Comparison of ENCODE assay signal across 17 cellular contexts in the genomic region with DNA sequence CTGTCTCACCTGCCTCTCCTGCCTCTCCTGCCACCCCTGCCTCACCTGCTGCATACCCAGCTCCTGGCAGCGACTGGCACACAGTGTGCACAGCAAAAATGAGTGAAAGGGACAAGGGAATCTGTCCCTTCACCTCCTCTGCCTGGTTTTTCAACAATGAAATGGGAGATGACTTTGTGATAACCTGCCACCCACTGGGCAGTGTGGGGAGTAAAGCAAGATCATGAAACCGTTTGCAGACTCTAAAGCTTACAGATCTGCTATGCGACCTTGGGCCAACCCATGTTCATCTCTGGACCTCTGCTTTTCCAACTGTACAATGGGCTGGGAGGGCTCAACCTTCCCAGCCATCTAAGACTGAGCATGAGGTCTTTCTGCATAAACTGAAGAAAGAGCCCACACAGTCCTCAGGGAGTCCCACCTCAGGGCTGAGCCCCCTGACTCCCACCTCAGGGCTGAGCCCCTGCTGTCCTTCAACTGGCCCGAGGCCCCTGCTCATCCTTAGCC.
DNase-seq lines count a peak whose midpoint lies in the region; ATAC-seq, FAIRE-seq and TF ChIP-seq lines count a peak whose summit lies in the region.
"Had no signal": no experiment of that assay in that cellular context is flagged by ENCODE, and none has a peak within 500 bp of the region (broad histone marks: within the 10 kb centered on the region; RNA-seq: fewer than 3 reads in every experiment).

No MANE protein-coding gene starts in this region.

- in situ Hi-C loops in HepG2 (cut with HindIII; ENCODE audit: extremely low pct_ligation_motif_present, low pct_unique_long_range_greater_than_20kb): no loop called here

- H3K27me3 ChIP-seq in GM06990 (replicated peaks; ENCODE audit: control insufficient read depth, insufficient read depth, low read length) (no peaks in the 10 kb centered on the region), SK-N-SH (ENCODE audit: insufficient read depth) (no peaks in the 10 kb centered on the region), HepG2 (ENCODE audit: control insufficient read depth in 1 of 2, insufficient read depth in 2 of 2, low read length in 2 of 2) (peaks cover 2 to 11% of the 10 kb centered on the region in 2 experiments; a peak in 1 of 5 replicates)
- H3K27me3 ChIP-seq: breast epithelium had no signal

- H3K9ac ChIP-seq in SK-N-SH (no peak overlapping the region), HepG2 (ENCODE audit: insufficient read depth, low read depth, low read length) (no peak overlapping the region)

- H4K20me1 ChIP-seq in SK-N-SH (ENCODE audit: insufficient read depth) (no peaks in the 10 kb centered on the region), HepG2 (ENCODE audit: insufficient read depth, low read length) (no peaks in the 10 kb centered on the region)

- H3K4me3 ChIP-seq in GM06990 (replicated peaks; ENCODE audit: low read depth, low read length) (no peak overlapping the region), SK-N-SH (ENCODE audit: low read depth in 2 of 2, low read length in 1 of 2) (no peak overlapping the region), HepG2 (replicated peaks in 1 of 3; ENCODE audit: insufficient read depth in 1 of 3, low read depth in 2 of 3, low read length in 3 of 3) (no peak overlapping the region)
- H3K4me3 ChIP-seq: breast epithelium, lung had no signal

- CTCF ChIA-PET in SK-N-SH (lab: Yijun Ruan, JAX): interaction anchor here (1.2 kb wide), 1 partner anchor 23 kb away, joined by 4 read pairs; no protein-coding TSS in a partner anchor
- CTCF ChIA-PET in HepG2 (lab: Yijun Ruan, JAX; ENCODE audit: low intra/inter-chr PET ratio, low total read pairs): interaction anchor here (1.1 kb wide), 1 partner anchor 423 kb away, joined by 3 read pairs; no protein-coding TSS in a partner anchor

- H3K27ac ChIP-seq in SK-N-SH (ENCODE audit: low read depth in 2 of 2, low read length in 1 of 2) (no peak overlapping the region), HepG2 (ENCODE audit: extremely low read length, insufficient read depth, low read length) (no peak overlapping the region)
- H3K27ac ChIP-seq: breast epithelium had no signal

- H3K9me3 ChIP-seq in SK-N-SH: no peaks in the 10 kb centered on the region
- no peaks in the 10 kb centered on the region for H3K9me3 ChIP-seq in HepG2 (ENCODE audit: low read length)
- H3K9me3 ChIP-seq: breast epithelium had no signal

- no peaks in the 10 kb centered on the region for H3K4me1 ChIP-seq in SK-N-SH (ENCODE audit: control insufficient read depth in 1 of 2, insufficient read depth in 2 of 2, low read depth in 1 of 2, low read length in 1 of 2)
- H3K4me1 ChIP-seq in HepG2 (ENCODE audit: insufficient read depth, low read length): no peaks in the 10 kb centered on the region; the same call in 1 of the 2 replicates
- H3K4me1 ChIP-seq: breast epithelium had no signal

- H3K27me3 Mint-ChIP-seq in stimulated activated memory B cell treated with anti-CD40 and anti-IgM and Interleukin-4, amounts not matched to agents 10 μg/mL and 1 μg/mL and 100 μg/mL, for 72 hours: peaks cover 43% of the 10 kb centered on the region
- H3K27me3 Mint-ChIP-seq: activated naive CD4-positive, alpha-beta T cell treated with anti-CD3 and anti-CD28 coated beads, Interleukin-2, amount 50 U/mL, for 24 hours had no signal

- 66% methylated on average over 3 of the region's 4 CpGs for WGBS in SK-N-SH (ENCODE audit: low lambda C conversion rate)
- 6% methylated on average over 4 of the region's 4 CpGs for WGBS in HepG2 (ENCODE audit: low lambda C conversion rate)

- TF ChIP-seq EP300 in SK-N-SH (IDR thresholded peaks at IDR 0.05; ENCODE audit: borderline replicate concordance in 1 of 2, low read depth in 1 of 2, low read length in 1 of 2) (no peak), HepG2 (IDR thresholded peaks at IDR 0.05; ENCODE audit: low read depth in 2 of 2, low read length in 2 of 2) (no peak), HepG2 (CRISPR knock-in tag; IDR thresholded peaks at IDR 0.05; ENCODE audit: borderline replicate concordance) (no peak)

- FAIRE-seq in HTR-8/SVneo (lab: Jason Lieb, UNC) (peak; percentile 85), HepG2 (lab: Jason Lieb, UNC) (peak; percentile 66)

- POLR2A ChIA-PET in SK-N-SH (lab: Yijun Ruan, JAX) (interaction anchor here (0.6 kb wide), 1 partner anchor 15 kb away, joined by 4 read pairs; no protein-coding TSS in a partner anchor), HepG2 (lab: Yijun Ruan, JAX) (no interaction called here)

- no peak overlapping the region for H2AFZ ChIP-seq in SK-N-SH (ENCODE audit: low read depth)
- H2AFZ ChIP-seq in HepG2 (ENCODE audit: low read length): no peak overlapping the region

- H3F3A ChIP-seq in SK-N-SH (replicated peaks; ENCODE audit: insufficient read depth): no peaks in the 10 kb centered on the region

- H3K4me2 ChIP-seq in SK-N-SH (no peak overlapping the region), HepG2 (ENCODE audit: low read depth, low read length) (no peak overlapping the region)

- ATAC-seq in HepG2: peak; percentile 63
- ATAC-seq in stimulated activated memory B cell treated with anti-CD40 and anti-IgM and Interleukin-4, amounts not matched to agents 10 μg/mL and 1 μg/mL and 100 μg/mL, for 72 hours: no peak
- ATAC-seq: effector memory CD8-positive, alpha-beta T cell had no signal

- no peak overlapping the region for H3K4me3 Mint-ChIP-seq in stimulated activated memory B cell treated with anti-CD40 and anti-IgM and Interleukin-4, amounts not matched to agents 10 μg/mL and 1 μg/mL and 100 μg/mL, for 72 hours
- H3K4me3 Mint-ChIP-seq: activated naive CD4-positive, alpha-beta T cell treated with anti-CD3 and anti-CD28 coated beads, Interleukin-2, amount 50 U/mL, for 24 hours; CD4-positive, alpha-beta memory T cell; effector memory CD8-positive, alpha-beta T cell had no signal

- peak; percentile 19 for TF ChIP-seq CTCF in GM06990 (IDR thresholded peaks at IDR 0.05; ENCODE audit: insufficient read depth, low read length, poor library complexity, severe bottlenecking)
- 0 out of 2 replicates have a peak, but pooled peaks have one; percentile 15 for TF ChIP-seq CTCF in SK-N-SH (IDR thresholded peaks at IDR 0.05)
- TF ChIP-seq CTCF in HepG2 (CRISPR knock-in tag; IDR thresholded peaks at IDR 0.05): peak; percentile 59

- H3K27ac Mint-ChIP-seq in stimulated activated memory B cell treated with anti-CD40 and anti-IgM and Interleukin-4, amounts not matched to agents 10 μg/mL and 1 μg/mL and 100 μg/mL, for 72 hours: no peak overlapping the region
- H3K27ac Mint-ChIP-seq: activated naive CD4-positive, alpha-beta T cell treated with anti-CD3 and anti-CD28 coated beads, Interleukin-2, amount 50 U/mL, for 24 hours; CD4-positive, alpha-beta memory T cell had no signal

- TF ChIP-seq POLR2A in HepG2 (IDR thresholded peaks at IDR 0.05; ENCODE audit: insufficient read depth in 1 of 2, low read depth in 2 of 2, low read length in 2 of 2): no peak

- no TSS peak for BruUV-seq in HepG2 (replicated peaks; lab: Mats Ljungman, UMichigan)

- no peaks in the 10 kb centered on the region for H3K36me3 Mint-ChIP-seq in stimulated activated memory B cell treated with anti-CD40 and anti-IgM and Interleukin-4, amounts not matched to agents 10 μg/mL and 1 μg/mL and 100 μg/mL, for 72 hours
- H3K36me3 Mint-ChIP-seq: activated naive CD4-positive, alpha-beta T cell treated with anti-CD3 and anti-CD28 coated beads, Interleukin-2, amount 50 U/mL, for 24 hours; CD4-positive, alpha-beta memory T cell had no signal

- intact Hi-C loops in HepG2 (cut with micrococcal nuclease; ENCODE audit: unreplicated experiment): no loop called here

- H3K79me2 ChIP-seq in SK-N-SH (ENCODE audit: insufficient read depth): no peaks in the 10 kb centered on the region
- no peaks in the 10 kb centered on the region for H3K79me2 ChIP-seq in HepG2 (ENCODE audit: insufficient read depth, low read length)

- H3K9me2 ChIP-seq in SK-N-SH: no peaks in the 10 kb centered on the region

- DNase-seq in GM06990 (ENCODE audit: extremely low read depth, insufficient read length) (no peak), HTR-8/SVneo (ENCODE audit: insufficient read length, low spot score) (peak; percentile 72), SK-N-SH (no peak), HepG2 (ENCODE audit: low spot score) (peak; percentile 41), NCI-H146 treated with DMSO at 0.1 percent for 48 hours (lab: John Stamatoyannopoulos, UW; ENCODE audit: unreplicated experiment) (no peak), NCI-H187 treated with DMSO at 0.1 percent for 48 hours (lab: John Stamatoyannopoulos, UW) (no peak), retina (no peak)
- DNase-seq: activated CD4-positive, CD25-positive, alpha-beta regulatory T cell; activated CD8-positive, alpha-beta memory T cell treated with anti-CD3 and anti-CD28 coated beads, Interleukin-2, amount 50 U/mL, for 4 hours; CD4-positive, alpha-beta memory T cell; effector memory CD8-positive, alpha-beta T cell; NCI-H2107; stimulated activated naive CD4-positive, alpha-beta T cell treated with Interleukin-2 at 50 U/mL for 16 hours had no signal

- H3K36me3 ChIP-seq in GM06990 (ENCODE audit: control insufficient read depth, insufficient read depth, low read length) (no peaks in the 10 kb centered on the region), SK-N-SH (replicated peaks in 1 of 2; ENCODE audit: control insufficient read depth in 1 of 2, insufficient read depth in 2 of 2, low read length in 1 of 2) (no peaks in the 10 kb centered on the region), HepG2 (replicated peaks in 1 of 2; ENCODE audit: control insufficient read depth in 1 of 2, insufficient read depth in 2 of 2, low read length in 2 of 2) (no peaks in the 10 kb centered on the region)
- H3K36me3 ChIP-seq: breast epithelium had no signal

- TF ChIP-seq RAD21 in SK-N-SH (IDR thresholded peaks at IDR 0.05; ENCODE audit: low read length) (0 out of 2 replicates have a peak, but pooled peaks have one; percentile 8), HepG2 (CRISPR knock-in tag; IDR thresholded peaks at IDR 0.05) (no peak)

- H3K4me1 Mint-ChIP-seq in stimulated activated memory B cell treated with anti-CD40 and anti-IgM and Interleukin-4, amounts not matched to agents 10 μg/mL and 1 μg/mL and 100 μg/mL, for 72 hours: no peaks in the 10 kb centered on the region
- H3K4me1 Mint-ChIP-seq: activated naive CD4-positive, alpha-beta T cell treated with anti-CD3 and anti-CD28 coated beads, Interleukin-2, amount 50 U/mL, for 24 hours; CD4-positive, alpha-beta memory T cell had no signal

- no peaks in the 10 kb centered on the region for H3K9me3 Mint-ChIP-seq in stimulated activated memory B cell treated with anti-CD40 and anti-IgM and Interleukin-4, amounts not matched to agents 10 μg/mL and 1 μg/mL and 100 μg/mL, for 72 hours
- H3K9me3 Mint-ChIP-seq: activated naive CD4-positive, alpha-beta T cell treated with anti-CD3 and anti-CD28 coated beads, Interleukin-2, amount 50 U/mL, for 24 hours; CD4-positive, alpha-beta memory T cell; effector memory CD8-positive, alpha-beta T cell had no signal

TF ChIP-seq in SK-N-SH, 30 proteins besides CTCF, POLR2A, EP300 and RAD21 (continues in another document):
- no peak for TF ChIP-seq POLR2AphosphoS5 (IDR thresholded peaks at IDR 0.05; ENCODE audit: low read depth, low read length)
- TF ChIP-seq CHD2 (IDR thresholded peaks at IDR 0.05; ENCODE audit: low read length, partially characterized antibody): no peak

TF ChIP-seq in HepG2, 621 proteins besides CTCF, POLR2A, EP300 and RAD21 (continues in another document):
- TF ChIP-seq BHLHE40 (IDR thresholded peaks at IDR 0.05; ENCODE audit: low read length): no peak
- peak; percentile 93 for TF ChIP-seq ZMYM3 (CRISPR knock-in tag; IDR thresholded peaks at IDR 0.05)
- TF ChIP-seq ZNF629 (CRISPR knock-in tag; conservative IDR thresholded peaks at IDR 0.05): peak; percentile 96

Comparison
In these comparisons a context has a peak if more than half of its experiments do, and no peak if none do; other contexts are left out.
1. DNase-seq: peak in HTR-8/SVneo (single experiment) and HepG2 (single experiment); none in GM06990 (single experiment), SK-N-SH (single experiment), NCI-H146 treated with DMSO at 0.1 percent for 48 hours (single experiment), NCI-H187 treated with DMSO at 0.1 percent for 48 hours (single experiment) and retina (single experiment).
2. Peak in every context shown above with its lines, with median percentiles within 50 percentile points of each other: CTCF ChIP-seq.